In the genomic region with DNA sequence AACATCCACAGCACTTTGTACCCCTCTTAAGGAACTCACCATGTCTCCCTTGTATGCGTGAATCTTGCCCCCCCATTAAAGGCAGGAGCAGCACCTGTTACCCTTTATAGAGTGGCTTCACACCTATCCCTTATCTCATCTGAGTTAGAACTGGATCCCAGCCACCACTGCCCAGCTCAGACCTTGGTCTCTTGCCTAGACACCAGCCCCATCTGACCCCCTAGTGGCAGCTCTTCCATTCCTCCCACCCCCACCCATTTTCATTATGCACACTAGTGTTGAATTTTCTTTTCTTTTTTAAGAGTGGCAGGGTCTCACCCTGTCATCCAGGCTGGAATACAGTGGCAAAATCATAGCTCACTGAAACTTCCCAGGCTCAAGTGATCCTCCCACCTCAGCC, we compare ENCODE assay signal across 20 cellular contexts. TPM values are rescaled to one million over a fixed set of nuclear protein-coding genes. Genes with fewer than 3 reads are reported as not detected.
"Had no signal": no experiment of that assay in that cellular context is flagged by ENCODE, and none has a peak within 500 bp of the region (broad histone marks: within the 10 kb centered on the region; RNA-seq: fewer than 3 reads in every experiment).

No MANE protein-coding gene starts in this region.

- H3K4me3 ChIP-seq: sigmoid colon had no signal

- H3K9me3 ChIP-seq: sigmoid colon had no signal

- H3K27me3 Mint-ChIP-seq: activated naive CD8-positive, alpha-beta T cell had no signal

- H3K36me3 Mint-ChIP-seq: natural killer cell had no signal

- DNase-seq: activated CD4-positive, alpha-beta T cell treated with anti-CD3 and anti-CD28 coated beads, Interleukin-2, amount 50 U/mL, for 1 hour; activated CD4-positive, CD25-positive, alpha-beta regulatory T cell; activated T-cell treated with anti-CD3 and anti-CD28 coated beads, Interleukin-2, amount 50 U/mL, for 1 hour; amygdala; cerebellar nuclear complex; foreskin melanocyte; head of caudate nucleus; natural killer cell; nucleus accumbens; sigmoid colon; stimulated activated CD4-positive, alpha-beta T cell treated with anti-CD3 and anti-CD28 coated beads, Interleukin-2, amount 100 ng/mL, for 24 hours; stimulated activated naive CD4-positive, alpha-beta T cell treated with Interleukin-2 at 50 U/mL for 16 hours; T-helper 2 cell; trophoblast cell had no signal

- ATAC-seq: natural killer cell had no signal

- H3K27ac ChIP-seq: sigmoid colon had no signal

- H3K27ac Mint-ChIP-seq: activated naive CD8-positive, alpha-beta T cell; brain; natural killer cell had no signal

- H3K27me3 ChIP-seq: sigmoid colon had no signal

- H3K4me3 Mint-ChIP-seq: activated naive CD8-positive, alpha-beta T cell; brain; natural killer cell had no signal

- H3K9me3 Mint-ChIP-seq: brain, natural killer cell had no signal

RNA-seq across cellular contexts. Expression of gene PPP1R14D, which starts 24.8 kb away (rescaled TPM):
- total RNA-seq: activated CD8-positive, alpha-beta memory T cell treated with anti-CD3 and anti-CD28 coated beads for 36 hours; dermis microvascular lymphatic vessel endothelial cell; endothelial cell of umbilical vein; natural killer cell; pulmonary artery endothelial cell; sigmoid colon had no signal
